Comparison of ENCODE assay signal across 9 cellular contexts in the genomic region with DNA sequence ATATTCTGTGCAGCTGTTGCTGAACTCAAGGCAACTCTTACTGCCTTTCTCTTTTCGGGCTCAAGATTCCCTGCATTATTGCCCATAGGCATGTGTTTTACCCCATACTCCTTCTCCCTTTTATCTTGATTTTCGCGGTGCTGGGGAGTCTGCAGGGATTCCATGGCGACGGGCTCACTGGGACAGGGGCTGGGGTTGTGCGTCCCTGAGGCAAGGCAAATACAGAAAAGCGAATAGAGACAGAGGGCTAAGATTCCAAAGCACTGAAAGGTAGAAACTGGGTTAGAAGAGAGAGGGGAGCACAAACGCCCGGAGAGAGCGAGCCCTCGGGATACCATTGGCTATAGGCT. TPM values are rescaled to one million over a fixed set of nuclear protein-coding genes. Genes with fewer than 3 reads are reported as not detected.
DNase-seq lines count a peak whose midpoint lies in the region; ATAC-seq, FAIRE-seq and TF ChIP-seq lines count a peak whose summit lies in the region.
"Had no signal": no experiment of that assay in that cellular context is flagged by ENCODE, and none has a peak within 500 bp of the region (broad histone marks: within the 10 kb centered on the region; RNA-seq: fewer than 3 reads in every experiment).

No MANE protein-coding gene starts in this region.

- peaks cover 24% of the 10 kb centered on the region for H4K20me1 ChIP-seq in smooth muscle cell (ENCODE audit: low read depth)

- peak overlapping the region; percentile 99 for H3K27ac Mint-ChIP-seq in T-helper 17 cell

- peaks cover 38% of the 10 kb centered on the region for H3K79me2 ChIP-seq in smooth muscle cell (ENCODE audit: low read depth)

- intact Hi-C loops in left ventricle myocardium inferior (cut with micrococcal nuclease), result loop anchor here (10.0 kb wide), 1 partner anchor 122 kb away; no protein-coding TSS in a partner anchor

- under 1% methylated on average over 10 of the region's 11 CpGs for WGBS in smooth muscle cell (ENCODE audit: low lambda C conversion rate)

- peaks cover 3% of the 10 kb centered on the region for H3K36me3 Mint-ChIP-seq in T-helper 17 cell (ENCODE audit: low read depth)

- peak; percentile 15 for ATAC-seq in HG02623 (IDR thresholded peaks at IDR 0.05; ENCODE audit: unreplicated experiment)
- peak; percentile 16 for ATAC-seq in T-helper 17 cell

- H3K4me3 ChIP-seq in GM12875 (ENCODE audit: low read depth, low read length), result peak overlapping the region; percentile 99
- H3K4me3 ChIP-seq in left ventricle myocardium inferior, result peak overlapping the region; percentile 88
- peak overlapping the region; percentile 63 for H3K4me3 ChIP-seq in smooth muscle cell

- DNase-seq in T-helper 17 cell (no peak), left ventricle myocardium inferior (no peak), smooth muscle cell (lab: John Stamatoyannopoulos, UW; ENCODE audit: unreplicated experiment) (no peak), AG08395 (ENCODE audit: low spot score) (no peak), GM19239 (ENCODE audit: insufficient read length, low spot score) (no peak), AG08396 (ENCODE audit: low spot score) (no peak)

- H3K27ac ChIP-seq in left ventricle myocardium inferior (replicated peaks) (peak overlapping the region; percentile 97), smooth muscle cell (ENCODE audit: low read depth) (peak overlapping the region; percentile 95)

- TF ChIP-seq CTCF in GM12875 (IDR thresholded peaks at IDR 0.05; ENCODE audit: borderline replicate concordance, insufficient read depth, low read depth, low read length) (no peak), left ventricle myocardium inferior (IDR thresholded peaks at IDR 0.05; ENCODE audit: borderline replicate concordance) (no peak), smooth muscle cell (IDR thresholded peaks at IDR 0.05; ENCODE audit: borderline replicate concordance, insufficient read depth, poor library complexity, severe bottlenecking) (no peak)

- no peaks in the 10 kb centered on the region for H3K36me3 ChIP-seq in left ventricle myocardium inferior
- H3K36me3 ChIP-seq in smooth muscle cell (ENCODE audit: low read depth), result no peaks in the 10 kb centered on the region

- H3K27me3 Mint-ChIP-seq in T-helper 17 cell, result no peaks in the 10 kb centered on the region

- H3K4me1 Mint-ChIP-seq in T-helper 17 cell, result peaks cover 27% of the 10 kb centered on the region

- H3K9ac ChIP-seq in smooth muscle cell (ENCODE audit: low read depth), result peak overlapping the region; percentile 96

- H3K4me2 ChIP-seq in smooth muscle cell, result peak overlapping the region; percentile 87

- H3K4me3 Mint-ChIP-seq in T-helper 17 cell, result peak overlapping the region; percentile 98

- no peak for FAIRE-seq in GM19239 (lab: Jason Lieb, UNC)
- FAIRE-seq: TTC549 had no signal

- peaks cover 5% of the 10 kb centered on the region for H3K27me3 ChIP-seq in left ventricle myocardium inferior (ENCODE audit: low read depth)
- no peaks in the 10 kb centered on the region for H3K27me3 ChIP-seq in smooth muscle cell (ENCODE audit: low read depth)

- H3F3A ChIP-seq in smooth muscle cell (ENCODE audit: low read depth), result no peaks in the 10 kb centered on the region

- H3K9me3 ChIP-seq in T-helper 17 cell (ENCODE audit: control insufficient read depth, low read length, poor library complexity, severe bottlenecking), result no peaks in the 10 kb centered on the region
- no peaks in the 10 kb centered on the region for H3K9me3 ChIP-seq in left ventricle myocardium inferior (replicated peaks)
- no peaks in the 10 kb centered on the region for H3K9me3 ChIP-seq in smooth muscle cell (replicated peaks; ENCODE audit: low read depth)

- peaks cover 36% of the 10 kb centered on the region for H3K4me1 ChIP-seq in left ventricle myocardium inferior
- H3K4me1 ChIP-seq in smooth muscle cell (ENCODE audit: low read depth), result no peaks in the 10 kb centered on the region

- peak overlapping the region; percentile 82 for H2AFZ ChIP-seq in smooth muscle cell (ENCODE audit: low read depth)

RNA-seq across cellular contexts. Expression of a gene that starts 0.5 kb away (rescaled TPM):
- 10 to 100 TPM; 12.1 to 14.3 TPM for total RNA-seq in T-helper 17 cell
- 9.9 TPM for total RNA-seq in left ventricle myocardium inferior
- 11.5 and 12.3 TPM in 2 replicates for total RNA-seq in smooth muscle cell
- polyA plus RNA-seq in smooth muscle cell, result 18.0 and 23.2 TPM in 2 replicates

RNA-seq across cellular contexts. Expression of a gene that starts 8.1 kb away (rescaled TPM):
- under 1 TPM in 1 of 2 donors, not detected in 1; 0.77 TPM for total RNA-seq in T-helper 17 cell
- total RNA-seq in left ventricle myocardium inferior, result not detected
- 0.22 TPM in 1 of 2 replicates, not detected in the other for total RNA-seq in smooth muscle cell
- polyA plus RNA-seq in smooth muscle cell, result 0.33 TPM in 1 of 2 replicates, not detected in the other

RNA-seq across cellular contexts. Expression of a gene that starts 52.9 kb away (rescaled TPM):
- 1 to 10 TPM in 1 of 2 donors, not detected in 1; 3.8 TPM for total RNA-seq in T-helper 17 cell
- not detected for total RNA-seq in left ventricle myocardium inferior
- total RNA-seq in smooth muscle cell, result not detected in 2 replicates
- polyA plus RNA-seq in smooth muscle cell, result not detected in 2 replicates
